31 cellular contexts compared by ENCODE assay signal in the genomic region with DNA sequence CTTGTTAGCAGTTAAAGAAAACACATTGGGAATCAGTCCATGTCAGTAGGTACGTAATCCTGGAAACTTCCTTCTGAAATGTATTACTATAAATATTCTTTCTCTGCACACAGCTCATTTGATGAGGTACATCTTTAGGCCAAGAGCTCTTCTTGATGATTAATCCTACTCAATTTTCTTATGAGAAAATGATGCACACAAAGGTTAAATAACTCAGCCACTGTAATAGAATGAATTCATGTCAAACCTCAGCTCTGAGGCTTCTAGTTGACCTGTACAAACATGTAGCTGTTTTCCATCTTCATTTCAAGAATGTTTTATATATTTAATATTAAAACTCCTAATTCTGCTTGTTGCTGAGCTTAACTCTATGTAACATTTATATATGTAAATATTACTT.
"Had no signal": no experiment of that assay in that cellular context is flagged by ENCODE, and none has a peak within 500 bp of the region (broad histone marks: within the 10 kb centered on the region; RNA-seq: fewer than 3 reads in every experiment).

No MANE protein-coding gene starts in this region.

- H3K27ac ChIP-seq: ascending aorta, VCaP had no signal

- H3K27me3 ChIP-seq: ascending aorta had no signal

- DNase-seq: activated B cell treated with CpG ODN at 0.5 μM for 24 hours; activated CD4-positive, alpha-beta memory T cell treated with anti-CD3 and anti-CD28 coated beads for 36 hours; activated CD4-positive, alpha-beta T cell treated with anti-CD3 and anti-CD28 coated beads for 4 hours; activated CD4-positive, alpha-beta T cell treated with anti-CD3 and anti-CD28 coated beads, Interleukin-2, amount 10 ng/mL, durations not matched to agents 24 days and 14 days; activated CD4-positive, alpha-beta T cell treated with anti-CD3 and anti-CD28 coated beads, Interleukin-2, amount 50 U/mL, for 1 hour; activated CD4-positive, alpha-beta T cell treated with anti-CD3 and anti-CD28 coated beads, Interleukin-2, amount 50 U/mL, for 4 hours; activated CD4-positive, CD25-positive, alpha-beta regulatory T cell treated with anti-CD3 and anti-CD28 coated beads, Interleukin-2, amount 50 U/mL, for 72 hours; activated CD8-positive, alpha-beta memory T cell treated with anti-CD3 and anti-CD28 coated beads, Interleukin-2, amount 50 U/mL, for 4 hours; activated CD8-positive, alpha-beta T cell treated with anti-CD3 and anti-CD28 coated beads for 36 hours; activated effector memory CD4-positive, alpha-beta T cell treated with anti-CD3 and anti-CD28 coated beads, Interleukin-2, amount 50 U/mL, for 16 hours; activated gamma-delta T cell treated with Interleukin-2 at 50 U/mL for 16 hours; activated naive CD4-positive, alpha-beta T cell; activated naive CD4-positive, alpha-beta T cell treated with anti-CD3 and anti-CD28 coated beads for 36 hours; activated naive CD4-positive, alpha-beta T cell treated with anti-CD3 and anti-CD28 coated beads, Interleukin-2, amount 50 U/mL, for 16 hours; activated naive CD8-positive, alpha-beta T cell treated with anti-CD3 and anti-CD28 coated beads, Interleukin-2, amount 10 ng/mL, durations not matched to agents 7 days and 5 days; activated naive CD8-positive, alpha-beta T cell treated with anti-CD3 and anti-CD28 coated beads, Interleukin-2, amount 50 U/mL, for 24 hours; activated T-cell treated with anti-CD3 and anti-CD28 coated beads for 4 hours; activated T-cell treated with anti-CD3 and anti-CD28 coated beads, Interleukin-2, amount 50 U/mL, for 1 hour; activated T-cell treated with anti-CD3 and anti-CD28 coated beads, Interleukin-2, amount 50 U/mL, for 4 hours; activated T-cell treated with anti-CD3 and anti-CD28 coated beads, Interleukin-2, amount 50 U/mL, for 72 hours; amygdala; anterior cingulate cortex; central memory CD4-positive, alpha-beta T cell; T-helper 1 cell; T-helper 2 cell; T-helper 9 cell had no signal

- ATAC-seq: activated CD8-positive, alpha-beta T cell treated with anti-CD3 and anti-CD28 coated beads for 36 hours; activated naive CD4-positive, alpha-beta T cell treated with anti-CD3 and anti-CD28 coated beads, Interleukin-2, amount 50 U/mL, for 72 hours; activated naive CD8-positive, alpha-beta T cell treated with anti-CD3 and anti-CD28 coated beads, Interleukin-2, amount 50 U/mL, for 24 hours; activated T-cell treated with anti-CD3 and anti-CD28 coated beads, Interleukin-2, amount 50 U/mL, for 4 hours; activated T-cell treated with anti-CD3 and anti-CD28 coated beads, Interleukin-2, amount 50 U/mL, for 72 hours; activated T-helper 17 cell treated with anti-CD3 and anti-CD28 coated beads, Interleukin-2, amount 50 U/mL, for 72 hours had no signal

- H3K4me1 ChIP-seq: ascending aorta had no signal

- H3K36me3 ChIP-seq: ascending aorta had no signal

- FAIRE-seq: TTC549 had no signal

- H3K9me3 ChIP-seq: ascending aorta had no signal

- H3K4me3 ChIP-seq: ascending aorta had no signal
